ENCODE assay signal across 8 cellular contexts in genomic region chr12:132559652-132560420, GRCh38. TPM values are rescaled to one million over a fixed set of nuclear protein-coding genes. Genes with fewer than 3 reads are reported as not detected.
A peak's percentile ranks its signal among the peaks of the same experiment; 100 is the strongest.
DNase-seq lines count a peak whose midpoint lies in the region; FAIRE-seq and TF ChIP-seq lines count a peak whose summit lies in the region.

No MANE protein-coding gene starts in this region.

- H3K23ac ChIP-seq in H1 (ENCODE audit: insufficient read length) (no peak overlapping the region), mesenchymal stem cell (ENCODE audit: low read length in 2 of 2) (peak overlapping the region; percentile 5 to 80)

- H3K79me2 ChIP-seq in H1 (ENCODE audit: control insufficient read depth in 1 of 2, insufficient read depth in 2 of 2, low read length in 2 of 2): peaks cover 7 to 26% of the 10 kb centered on the region in 2 experiments; a peak in 2 of 4 replicates

- WGBS in H1 (ENCODE audit: extremely low coverage in 1 of 2, insufficient coverage in 1 of 2, insufficient read length in 1 of 2, insufficient replicate concordance in 2 of 2, low coverage in 1 of 2, low lambda C conversion rate in 2 of 2, missing lambda C conversion rate in 1 of 2), 2 experiments: 4% methylated on average over 35 of the region's 109 CpGs; no CpG with 5 or more reads in 1 of the 2 experiments
- 2% methylated on average over 56 of the region's 109 CpGs for WGBS in mesenchymal stem cell

- H3K27me3 ChIP-seq in A673 (replicated peaks; ENCODE audit: insufficient read depth, low read depth, low read length, poor library complexity) (no peaks in the 10 kb centered on the region), H1 (replicated peaks in 1 of 4; ENCODE audit: control insufficient read depth in 3 of 4, extremely low read depth in 1 of 4, insufficient read depth in 3 of 4, low read length in 3 of 4) (peaks cover 8 to 43% (median 36%) of the 10 kb centered on the region in 4 experiments), mesenchymal stem cell (ENCODE audit: control insufficient read depth in 1 of 2, insufficient read depth in 1 of 2, low read length in 2 of 2) (peaks cover 0 to 7% of the 10 kb centered on the region in 2 experiments)

- H3K27ac ChIP-seq in A673 (ENCODE audit: low read depth, low read length, poor library complexity, severe bottlenecking) (peak overlapping the region; percentile 85), H1 (ENCODE audit: low read depth, low read length) (0 out of 2 replicates have a peak overlapping the region, but pooled peaks have one; percentile 74), mesenchymal stem cell (ENCODE audit: low read length, poor library complexity, severe bottlenecking) (no peak overlapping the region)

- peak overlapping the region; percentile 90 for H3K56ac ChIP-seq in H1 (replicated peaks; ENCODE audit: insufficient read length, low read depth, low read length)

- H3K18ac ChIP-seq in H1 (ENCODE audit: extremely low read depth, low read length) (peak overlapping the region; percentile 32), mesenchymal stem cell (ENCODE audit: low read depth in 1 of 2, low read length in 2 of 2) (peak overlapping the region in 1 of 2 experiments; percentile 64)

- H2BK5ac ChIP-seq in H1 (ENCODE audit: low read depth, low read length) (no peak overlapping the region), mesenchymal stem cell (ENCODE audit: low read depth, low read length, poor library complexity, severe bottlenecking) (no peak overlapping the region)

- H3K4me2 ChIP-seq in H1 (ENCODE audit: insufficient read depth in 1 of 2, low read depth in 2 of 2, low read length in 2 of 2): peak overlapping the region; percentile 33 to 76
- H3K4me2 ChIP-seq in mesenchymal stem cell (ENCODE audit: low read length, poor library complexity, severe bottlenecking): peak overlapping the region; percentile 95

- H4K5ac ChIP-seq in H1 (ENCODE audit: insufficient read length, low read depth, low read length): no peak overlapping the region

- POLR2A ChIA-PET in A673 (lab: Charles Lee; ENCODE audit: low non-redundant PET): interaction anchor here (0.6 kb wide), 1 partner anchor 32 kb away, joined by 11 read pairs; no protein-coding TSS in a partner anchor
- POLR2A ChIA-PET in H1 (lab: Charles Lee; ENCODE audit: partially characterized antibody): interaction anchor here (0.7 to 2.6 kb wide), 14 partner anchors 8 to 126 kb away, joined by 3 to 11 read pairs (median 4); partner anchors contain the start of gene P2RX2

- no peak overlapping the region for H2AFZ ChIP-seq in H1 (ENCODE audit: low read length)
- peak overlapping the region; percentile 89 for H2AFZ ChIP-seq in mesenchymal stem cell (ENCODE audit: low read depth, low read length)

- H4K8ac ChIP-seq in H1 (ENCODE audit: extremely low read depth, insufficient read depth, low read length): peak overlapping the region; percentile 89
- H4K8ac ChIP-seq in mesenchymal stem cell (ENCODE audit: low read length): peak overlapping the region; percentile 76

- no peak for FAIRE-seq in H1 (lab: Jason Lieb, UNC)
- no peak for FAIRE-seq in urothelium cell line (lab: Jason Lieb, UNC)

- H3K79me1 ChIP-seq in H1 (ENCODE audit: low read depth, low read length) (peaks cover 7% of the 10 kb centered on the region; the same call in 1 of the 2 replicates), mesenchymal stem cell (replicated peaks; ENCODE audit: low read length, poor library complexity, severe bottlenecking) (peaks cover 24% of the 10 kb centered on the region)

- CTCF ChIA-PET in A673 (lab: Charles Lee): interaction anchor here (0.6 to 1.0 kb wide), 4 partner anchors 13 to 724 kb away, joined by 3 to 7 read pairs (median 4); no protein-coding TSS in a partner anchor
- CTCF ChIA-PET in H1 (lab: Charles Lee; ENCODE audit: partially characterized antibody): interaction anchor here (0.7 to 2.8 kb wide), 10 partner anchors 10 to 145 kb away, joined by 3 to 22 read pairs (median 4); no protein-coding TSS in a partner anchor

- H3K4ac ChIP-seq in H1 (replicated peaks; ENCODE audit: insufficient read length, low read depth, low read length) (no peak overlapping the region), mesenchymal stem cell (ENCODE audit: low read depth in 1 of 2, low read length in 2 of 2) (peak overlapping the region in 1 of 2 experiments; percentile 37)

- H3K23me2 ChIP-seq in H1 (ENCODE audit: low read depth, low read length): peaks cover 5% of the 10 kb centered on the region; the same call in 1 of the 2 replicates

- H2BK12ac ChIP-seq in H1 (ENCODE audit: low read depth, low read length): no peak overlapping the region
- H2BK12ac ChIP-seq in mesenchymal stem cell (ENCODE audit: low read length in 2 of 2): no peak overlapping the region

- TF ChIP-seq CTCF in A673 (conservative IDR thresholded peaks at IDR 0.05; ENCODE audit: low read depth, low read length) (no peak), GM12865 (IDR thresholded peaks at IDR 0.05; ENCODE audit: insufficient read depth, low read depth, low read length, missing control alignments) (no peak), WI38 (IDR thresholded peaks at IDR 0.05; ENCODE audit: low read depth, low read length) (no peak), H1 (IDR thresholded peaks at IDR 0.05; ENCODE audit: control extremely low read depth in 1 of 3, insufficient read depth in 1 of 3, low read depth in 1 of 3, low read length in 3 of 3) (no peak)

- no peak overlapping the region for H2BK20ac ChIP-seq in H1 (ENCODE audit: low read length)

- H3K9ac ChIP-seq in H1 (replicated peaks in 1 of 4; ENCODE audit: extremely low read depth in 1 of 4, low read depth in 3 of 4, low read length in 3 of 4) (peak overlapping the region; percentile 32 to 83 (median 70); a peak in 6 of 7 replicates), mesenchymal stem cell (ENCODE audit: low read length) (peak overlapping the region; percentile 68)

- intact Hi-C loops in A673 (cut with micrococcal nuclease; ENCODE audit: unreplicated experiment): no loop called here

- no peak overlapping the region for H2AK5ac ChIP-seq in H1 (ENCODE audit: low read depth, low read length)
- no peak overlapping the region for H2AK5ac ChIP-seq in mesenchymal stem cell (ENCODE audit: low read length, severe bottlenecking)

- H3K4me1 ChIP-seq in A673 (ENCODE audit: insufficient read depth, low read length, poor library complexity, severe bottlenecking) (peaks cover 7% of the 10 kb centered on the region), H1 (replicated peaks in 1 of 4; ENCODE audit: control insufficient read depth in 3 of 4, insufficient read depth in 4 of 4, low read length in 3 of 4) (peaks cover 0 to 10% (median 6%) of the 10 kb centered on the region in 4 experiments; a peak in 5 of 7 replicates), mesenchymal stem cell (ENCODE audit: control insufficient read depth, insufficient read depth, low read depth, low read length) (peaks cover 32% of the 10 kb centered on the region)

- H3K14ac ChIP-seq in H1 (ENCODE audit: insufficient read length) (no peak overlapping the region), mesenchymal stem cell (ENCODE audit: low read length in 2 of 2) (no peak overlapping the region)

- BruUV-seq in A673 (replicated peaks; lab: Mats Ljungman, UMichigan): no TSS peak

- H3K36me3 ChIP-seq in A673 (ENCODE audit: insufficient read depth, low read length, poor library complexity, severe bottlenecking) (peaks cover 2% of the 10 kb centered on the region), H1 (ENCODE audit: control insufficient read depth in 2 of 4, insufficient read depth in 4 of 4, low read length in 3 of 4) (no peaks in the 10 kb centered on the region), mesenchymal stem cell (ENCODE audit: control insufficient read depth in 1 of 2, insufficient read depth in 2 of 2, low read depth in 1 of 2, low read length in 2 of 2) (peaks cover 0 to 16% of the 10 kb centered on the region in 2 experiments)

- no peak for TF ChIP-seq EP300 in H1 (IDR thresholded peaks at IDR 0.05; ENCODE audit: borderline replicate concordance in 1 of 2, low read depth in 2 of 2, low read length in 2 of 2)

- H3K4me3 ChIP-seq in A673 (ENCODE audit: low read depth, low read length, poor library complexity, severe bottlenecking) (peak overlapping the region; percentile 77), GM12865 (ENCODE audit: low read depth, low read length) (peak overlapping the region; percentile 55), WI38 (ENCODE audit: low read depth, low read length) (peak overlapping the region; percentile 63), H1 (ENCODE audit: extremely low read depth in 1 of 4, insufficient read depth in 2 of 4, low read depth in 3 of 4, low read length in 4 of 4) (peak overlapping the region; percentile 79 to 94 (median 90)), mesenchymal stem cell (ENCODE audit: insufficient read depth in 1 of 2, low read depth in 1 of 2, low read length in 2 of 2) (peak overlapping the region; percentile 74 to 76)

- TF ChIP-seq RAD21 in H1 (IDR thresholded peaks at IDR 0.05 in 1 of 2, conservative IDR thresholded peaks at IDR 0.05 in 1 of 2; ENCODE audit: low read depth in 2 of 2, low read length in 2 of 2): no peak

- H2BK120ac ChIP-seq in H1 (replicated peaks; ENCODE audit: low read depth, low read length) (no peak overlapping the region), mesenchymal stem cell (ENCODE audit: low read depth, low read length) (no peak overlapping the region)

- TF ChIP-seq POLR2A in H1 (IDR thresholded peaks at IDR 0.05; ENCODE audit: control extremely low read depth in 1 of 2, low read depth in 2 of 2, low read length in 2 of 2): no peak

- peak; percentile 83 for DNase-seq in A673 (ENCODE audit: low spot score)
- DNase-seq in GM12865 (ENCODE audit: low read depth): peak; percentile 64
- DNase-seq in NCI-H146 (lab: John Stamatoyannopoulos, UW): peak; percentile 68
- DNase-seq in H1 (ENCODE audit: low read depth in 1 of 2, low spot score in 2 of 2): peak in 1 of 2 experiments; percentile 77
- peak; percentile 38 for DNase-seq in mesenchymal stem cell
- peak; percentile 27 for DNase-seq in stimulated activated naive CD4-positive, alpha-beta T cell treated with Interleukin-2 at 50 U/mL for 16 hours (lab: John Stamatoyannopoulos, UW)
- DNase-seq in urothelium cell line (ENCODE audit: low spot score): no peak

- H4K20me1 ChIP-seq in H1 (replicated peaks in 1 of 2; ENCODE audit: control insufficient read depth in 1 of 2, insufficient read depth in 2 of 2, low read length in 2 of 2): peaks cover 22 to 27% of the 10 kb centered on the region in 2 experiments

- H2BK15ac ChIP-seq in H1 (ENCODE audit: low read length) (no peak overlapping the region), mesenchymal stem cell (ENCODE audit: low read depth, poor library complexity, severe bottlenecking) (no peak overlapping the region)

- H3K9me3 ChIP-seq in A673 (ENCODE audit: low read depth, low read length, poor library complexity, severe bottlenecking) (no peaks in the 10 kb centered on the region), H1 (ENCODE audit: insufficient read depth in 2 of 2, low read depth in 1 of 2, low read length in 1 of 2) (no peaks in the 10 kb centered on the region), mesenchymal stem cell (ENCODE audit: control insufficient read depth, low read length) (no peaks in the 10 kb centered on the region)

- H4K91ac ChIP-seq in H1 (replicated peaks; ENCODE audit: insufficient read length, low read length) (no peak overlapping the region), mesenchymal stem cell (ENCODE audit: low read length) (no peak overlapping the region)

RNA-seq across cellular contexts. Expression of gene LRCOL1, which starts 50.5 kb away (rescaled TPM):
- not detected in 2 replicates for total RNA-seq in A673 (2021)
- total RNA-seq in H1 (2021; fragmentation: NEBNext Ultra II Directional; extraction: Animal tissue kit (Norgen Biotek cat#: 25700)): not detected in 2 replicates
- polyA plus RNA-seq in H1 (2011; rRNA removed): 0.42 TPM in 1 of 2 replicates, not detected in the other
- polyA plus RNA-seq in H1 (2011; cell fraction: cytosol; rRNA removed): 0.18 TPM
- 1.6 TPM for polyA plus RNA-seq in H1 (2011; cell fraction: nucleus; rRNA removed)
- polyA plus RNA-seq in H1 (2012, experiment 1 of 2): not detected in 4 replicates
- polyA plus RNA-seq in H1 (2012, experiment 2 of 2): not detected
- not detected for polyA plus RNA-seq in H1 (2013, experiment 1 of 2)
- polyA plus RNA-seq in H1 (2013, experiment 2 of 2): 0.09 TPM
- not detected in 2 replicates for polyA minus RNA-seq in H1 (2011; rRNA and poly(A)+ RNA removed)
- not detected for polyA minus RNA-seq in H1 (2011; cell fraction: cytosol; rRNA and poly(A)+ RNA removed)
- not detected for polyA minus RNA-seq in H1 (2011; cell fraction: nucleus; rRNA and poly(A)+ RNA removed)
- not detected for polyA plus RNA-seq in mesenchymal stem cell (2013, experiment 1 of 2)
- polyA plus RNA-seq in mesenchymal stem cell (2013, experiment 2 of 2): not detected

RNA-seq across cellular contexts. Expression of gene P2RX2, which starts 58.7 kb away (rescaled TPM):
- total RNA-seq in A673 (2021): 0.17 TPM in 1 of 2 replicates, not detected in the other
- total RNA-seq in H1 (2021; fragmentation: NEBNext Ultra II Directional; extraction: Animal tissue kit (Norgen Biotek cat#: 25700)): 0.84 and 1.5 TPM in 2 replicates
- polyA plus RNA-seq in H1 (2011; rRNA removed): 2.2 and 6.3 TPM in 2 replicates
- polyA plus RNA-seq in H1 (2011; cell fraction: cytosol; rRNA removed): 4.0 TPM
- 40.4 TPM for polyA plus RNA-seq in H1 (2011; cell fraction: nucleus; rRNA removed)
- 2.0 to 3.0 TPM (median 2.5 TPM) in 4 replicates for polyA plus RNA-seq in H1 (2012, experiment 1 of 2)
- 1.5 TPM for polyA plus RNA-seq in H1 (2012, experiment 2 of 2)
- 1.9 TPM for polyA plus RNA-seq in H1 (2013, experiment 1 of 2)
- polyA plus RNA-seq in H1 (2013, experiment 2 of 2): 1.7 TPM
- 0.50 and 0.54 TPM in 2 replicates for polyA minus RNA-seq in H1 (2011; rRNA and poly(A)+ RNA removed)
- polyA minus RNA-seq in H1 (2011; cell fraction: cytosol; rRNA and poly(A)+ RNA removed): 0.59 TPM
- 2.2 TPM for polyA minus RNA-seq in H1 (2011; cell fraction: nucleus; rRNA and poly(A)+ RNA removed)
- polyA plus RNA-seq in mesenchymal stem cell (2013, experiment 1 of 2): not detected
- not detected for polyA plus RNA-seq in mesenchymal stem cell (2013, experiment 2 of 2)
